ENCODE assay signal across 18 cellular contexts in the genomic region with DNA sequence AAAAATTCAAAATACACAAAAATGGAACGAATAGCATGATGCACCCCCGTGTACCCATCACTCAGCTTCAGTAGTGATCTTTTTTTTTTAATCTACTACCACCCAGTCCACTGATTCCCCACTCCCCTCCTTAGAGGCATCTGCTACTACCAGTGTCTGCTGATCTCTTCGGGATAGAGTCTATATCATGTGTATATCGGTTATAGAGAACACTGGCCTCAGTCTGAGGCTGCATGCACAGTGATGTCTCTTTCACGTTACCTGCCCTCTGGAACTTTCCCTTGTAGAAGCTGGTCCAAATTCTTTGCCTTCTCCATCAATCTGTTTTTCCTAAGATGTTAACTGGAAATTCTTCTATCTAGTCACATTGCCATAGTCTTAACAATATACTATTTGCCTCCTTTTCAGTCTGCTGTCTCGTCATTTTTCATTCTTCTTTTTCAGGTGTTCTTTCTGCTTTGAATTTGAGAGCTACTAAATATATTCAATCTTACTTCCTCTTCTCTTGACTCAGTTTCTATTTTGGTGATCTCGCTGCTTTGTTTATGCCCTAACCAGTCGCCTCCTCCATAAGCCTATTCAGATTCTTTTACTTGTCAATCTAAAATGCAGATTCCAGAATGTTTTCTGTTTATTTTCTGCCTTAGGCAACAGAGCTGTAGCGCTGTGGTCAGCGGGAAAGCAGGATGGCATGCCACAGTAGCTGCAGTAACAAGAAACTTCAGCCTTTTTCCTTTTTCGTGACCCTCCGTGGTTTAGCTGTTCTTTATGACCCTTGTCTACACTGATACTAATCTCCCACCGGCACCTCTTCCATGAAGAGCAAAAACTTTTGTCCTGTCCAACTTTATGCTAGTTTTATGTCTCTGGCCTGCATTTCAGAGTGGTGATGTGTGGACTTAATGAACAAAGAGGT.
DNase-seq lines count a peak whose midpoint lies in the region; ATAC-seq and TF ChIP-seq lines count a peak whose summit lies in the region.
"Had no signal": no experiment of that assay in that cellular context is flagged by ENCODE, and none has a peak within 500 bp of the region (broad histone marks: within the 10 kb centered on the region; RNA-seq: fewer than 3 reads in every experiment).

No MANE protein-coding gene starts in this region.

- H4K20me1 ChIP-seq in DOHH2 (ENCODE audit: control insufficient read depth, insufficient read depth, low read depth, low read length) = no peaks in the 10 kb centered on the region

- no peak for TF ChIP-seq CTCF in DOHH2 (IDR thresholded peaks at IDR 0.05; ENCODE audit: low read depth, low read length, poor library complexity, severe bottlenecking)
- TF ChIP-seq CTCF in fibroblast of villous mesenchyme (IDR thresholded peaks at IDR 0.05; ENCODE audit: insufficient read depth, low read depth, low read length) = no peak
- TF ChIP-seq CTCF in esophagus muscularis mucosa (IDR thresholded peaks at IDR 0.05) = no peak

- no peak overlapping the region for H3K9ac ChIP-seq in NT2/D1 (ENCODE audit: insufficient read length, low read depth)

- ATAC-seq in GM21515 (IDR thresholded peaks at IDR 0.05; ENCODE audit: unreplicated experiment) = peak; percentile 57
- ATAC-seq: A549; lower lobe of right lung; stimulated activated naive CD8-positive, alpha-beta T cell treated with anti-CD3 and anti-CD28 coated beads, Interleukin-15, Interleukin-2, amounts not matched to agents 100 U/mL and 50 U/mL, for 24 hours had no signal

- H3K27me3 ChIP-seq in DOHH2 (ENCODE audit: control insufficient read depth, low read length) = no peaks in the 10 kb centered on the region
- no peaks in the 10 kb centered on the region for H3K27me3 ChIP-seq in NT2/D1 (ENCODE audit: insufficient read depth, insufficient read length)
- H3K27me3 ChIP-seq in esophagus muscularis mucosa = no peaks in the 10 kb centered on the region
- H3K27me3 ChIP-seq: brain microvascular endothelial cell, neutrophil, vagina had no signal

- H3K27ac ChIP-seq in DOHH2 (ENCODE audit: low read depth, low read length) (peak overlapping the region; percentile 96), esophagus muscularis mucosa (replicated peaks in 1 of 4) (no peak overlapping the region)
- H3K27ac ChIP-seq: A549, brain microvascular endothelial cell, lower lobe of right lung, neutrophil, vagina had no signal

- peak overlapping the region; percentile 86 for H3K4me2 ChIP-seq in DOHH2 (ENCODE audit: low read length)
- H3K4me2 ChIP-seq: A549 had no signal

- no peak for TF ChIP-seq EP300 in esophagus muscularis mucosa (IDR thresholded peaks at IDR 0.05)

- H3K4me3 ChIP-seq in DOHH2 (ENCODE audit: low read length) (peak overlapping the region; percentile 77), NT2/D1 (ENCODE audit: insufficient read length, low read depth) (no peak overlapping the region), fibroblast of villous mesenchyme (ENCODE audit: low read depth, low read length) (no peak overlapping the region), esophagus muscularis mucosa (no peak overlapping the region)
- H3K4me3 ChIP-seq: A549, lower lobe of right lung, vagina had no signal

- intact Hi-C loops in esophagus muscularis mucosa (cut with DNase I) = no loop called here

- H3F3A ChIP-seq in DOHH2 (ENCODE audit: control insufficient read depth, insufficient read depth) = peaks cover 25% of the 10 kb centered on the region

- H3K4me1 ChIP-seq in DOHH2 (ENCODE audit: control insufficient read depth, low read length) (peaks cover 75% of the 10 kb centered on the region), NT2/D1 (ENCODE audit: insufficient read depth, insufficient read length) (peaks cover 4% of the 10 kb centered on the region), esophagus muscularis mucosa (peaks cover 0 to 5% (median 3%) of the 10 kb centered on the region in 4 donors)
- H3K4me1 ChIP-seq: A549, lower lobe of right lung, vagina had no signal

- WGBS in esophagus muscularis mucosa = 92% methylated on average over 13 of the region's 13 CpGs

- H3K79me2 ChIP-seq in DOHH2 (ENCODE audit: control insufficient read depth, low read length) = peaks cover 48% of the 10 kb centered on the region

- DNase-seq in NT2/D1 (ENCODE audit: low read depth, low spot score) (peak; percentile 22), fibroblast of villous mesenchyme (ENCODE audit: low read depth) (peak; percentile 18), AG08395 (ENCODE audit: low spot score) (no peak), esophagus muscularis mucosa (ENCODE audit: extremely low spot score) (no peak), amniotic stem cell (lab: John Stamatoyannopoulos, UW) (no peak)
- DNase-seq in stimulated activated CD4-positive, alpha-beta T cell treated with anti-CD3 and anti-CD28 coated beads, Interleukin-4, amount 100 ng/mL, for 4 hours = no peak
- DNase-seq: activated gamma-delta T cell treated with Interleukin-2 at 50 U/mL for 16 hours; brain microvascular endothelial cell; effector CD8-positive, alpha-beta T cell; GDM1; lower lobe of right lung; OCI-M1; stimulated activated naive CD8-positive, alpha-beta T cell treated with anti-CD3 and anti-CD28 coated beads, Interleukin-15, Interleukin-2, amounts not matched to agents 100 U/mL and 50 U/mL, for 24 hours had no signal

- H3K36me3 ChIP-seq in DOHH2 (ENCODE audit: control insufficient read depth, low read length) (peaks cover 25% of the 10 kb centered on the region), NT2/D1 (ENCODE audit: insufficient read depth, insufficient read length, low read length) (peaks cover 12% of the 10 kb centered on the region), esophagus muscularis mucosa (peaks cover 0 to 12% (median 4%) of the 10 kb centered on the region in 4 donors)
- H3K36me3 ChIP-seq: neutrophil, vagina had no signal

- H3K9me2 ChIP-seq in DOHH2 (replicated peaks; ENCODE audit: control insufficient read depth, low read length) = no peaks in the 10 kb centered on the region

- no peaks in the 10 kb centered on the region for H3K9me3 ChIP-seq in DOHH2 (ENCODE audit: control insufficient read depth, insufficient read depth, low read length)
- H3K9me3 ChIP-seq in NT2/D1 (ENCODE audit: insufficient read depth, low read length) = no peaks in the 10 kb centered on the region
- no peaks in the 10 kb centered on the region for H3K9me3 ChIP-seq in esophagus muscularis mucosa
- H3K9me3 ChIP-seq: A549, lower lobe of right lung, neutrophil, vagina had no signal

- TF ChIP-seq POLR2A in esophagus muscularis mucosa (IDR thresholded peaks at IDR 0.05; ENCODE audit: low read depth) = no peak

Comparison
In these comparisons a context has a peak if more than half of its experiments do, and no peak if none do; other contexts are left out.
1. DNase-seq: peak in NT2/D1 (single experiment) and fibroblast of villous mesenchyme (single experiment); none in stimulated activated CD4-positive, alpha-beta T cell treated with anti-CD3 and anti-CD28 coated beads, Interleukin-4, amount 100 ng/mL, for 4 hours (0 of 2), AG08395 (single experiment), esophagus muscularis mucosa (single experiment) and amniotic stem cell (single experiment).